Comparison of ENCODE assay signal across 8 cellular contexts in genomic region chr19:2841858-2842574, GRCh38. TPM values are rescaled to one million over a fixed set of nuclear protein-coding genes. Genes with fewer than 3 reads are reported as not detected.
A peak's percentile ranks its signal among the peaks of the same experiment; 100 is the strongest.
DNase-seq lines count a peak whose midpoint lies in the region; ATAC-seq and TF ChIP-seq lines count a peak whose summit lies in the region.

No MANE protein-coding gene starts in this region.

- DNase-seq in AG08396 (ENCODE audit: low spot score): peak; percentile 43
- DNase-seq in SK-N-MC (ENCODE audit: low read depth, low spot score): no peak
- DNase-seq in fibroblast of villous mesenchyme (ENCODE audit: low read depth): no peak
- DNase-seq in psoas muscle: no peak
- DNase-seq in effector CD8-positive, alpha-beta T cell (lab: John Stamatoyannopoulos, UW): no peak
- no peak for DNase-seq in NCI-H510A (lab: John Stamatoyannopoulos, UW)
- DNase-seq in NCI-H2081 (lab: John Stamatoyannopoulos, UW): no peak

- no peak for TF ChIP-seq CTCF in fibroblast of villous mesenchyme (IDR thresholded peaks at IDR 0.05; ENCODE audit: insufficient read depth, low read depth, low read length)
- no peak for TF ChIP-seq CTCF in psoas muscle (IDR thresholded peaks at IDR 0.05)

- intact Hi-C loops in psoas muscle (cut with DNase I): loop anchor here (5.0 to 10.0 kb wide), 2 partner anchors 100 to 103 kb away; partner anchors contain the start of gene ZNF77 (in 2 of the 2)

- 1 to 2% (median 2%) methylated on average over 38 to 62 of the region's 62 CpGs for WGBS in psoas muscle, 3 donors

- peak; percentile 15 for ATAC-seq in GM21381 (IDR thresholded peaks at IDR 0.05; ENCODE audit: unreplicated experiment)
- no peak for ATAC-seq in psoas muscle

- peaks cover 0 to 1% (median 0%) of the 10 kb centered on the region in 3 donors for H3K27me3 ChIP-seq in psoas muscle (ENCODE audit: insufficient read depth in 3 of 3, low read length in 2 of 3)

- H3K4me3 ChIP-seq in SK-N-MC (peak overlapping the region; percentile 88), fibroblast of villous mesenchyme (ENCODE audit: low read depth, low read length) (peak overlapping the region; percentile 80), psoas muscle (peak overlapping the region; percentile 96)

- H3K27ac ChIP-seq in SK-N-MC (no peak overlapping the region), psoas muscle (peak overlapping the region; percentile 93)

- H3K9me3 ChIP-seq in SK-N-MC (ENCODE audit: low read depth, low read length) (peaks cover 9% of the 10 kb centered on the region; the same call in 1 of the 2 replicates), psoas muscle (peaks cover 16% of the 10 kb centered on the region)

- H3K4me1 ChIP-seq in psoas muscle: peaks cover 17% of the 10 kb centered on the region

- H3K36me3 ChIP-seq in SK-N-MC (ENCODE audit: insufficient read depth, low read length) (peaks cover 7% of the 10 kb centered on the region), psoas muscle (ENCODE audit: insufficient read depth in 1 of 2, low read depth in 1 of 2) (no peaks in the 10 kb centered on the region)

- H3K9ac ChIP-seq in SK-N-MC (ENCODE audit: insufficient read length): peak overlapping the region; percentile 73

RNA-seq across cellular contexts. Expression of gene ZNF555, which starts 0.7 kb away (rescaled TPM):
- total RNA-seq in fibroblast of villous mesenchyme (4.8 and 6.0 TPM in 2 replicates), psoas muscle (10 to 100 TPM in 2 of 4 donors, 1 to 10 TPM in 2; 2.9 to 16.0 (median 8.5) TPM)
- polyA plus RNA-seq in psoas muscle: 1 to 10 TPM; 1.7 to 2.4 (median 1.9) TPM

RNA-seq across cellular contexts. Expression of gene ZNF554, which starts 22.3 kb away (rescaled TPM):
- 3.2 and 3.5 TPM in 2 replicates for total RNA-seq in fibroblast of villous mesenchyme
- total RNA-seq in psoas muscle: 1 to 10 TPM; 3.5 to 6.5 (median 4.5) TPM
- 1 to 10 TPM; 1.8 to 5.2 (median 3.6) TPM for polyA plus RNA-seq in psoas muscle

RNA-seq across cellular contexts. Expression of gene ZNF556, which starts 25.1 kb away (rescaled TPM):
- total RNA-seq in fibroblast of villous mesenchyme (0.32 and 0.86 TPM in 2 replicates), psoas muscle (10 to 100 TPM in 2 of 4 donors, under 1 TPM in 2; 0.57 to 15.6 (median 5.8) TPM)
- polyA plus RNA-seq in psoas muscle: 1 to 10 TPM in 1 of 3 donors, under 1 TPM in 2; 0.24 to 7.7 (median 0.69) TPM

RNA-seq across cellular contexts. Expression of gene THOP1, which starts 56.7 kb away (rescaled TPM):
- total RNA-seq in fibroblast of villous mesenchyme (65.7 and 72.5 TPM in 2 replicates), psoas muscle (10 to 100 TPM; 46.0 to 60.2 (median 55.9) TPM)
- polyA plus RNA-seq in psoas muscle: 10 to 100 TPM; 58.3 to 92.2 (median 85.9) TPM

RNA-seq across cellular contexts. Expression of gene ZNF57, which starts 58.7 kb away (rescaled TPM):
- total RNA-seq in fibroblast of villous mesenchyme: 3.9 and 6.0 TPM in 2 replicates
- 1 to 10 TPM; 1.0 to 1.7 (median 1.3) TPM for total RNA-seq in psoas muscle
- 1 to 10 TPM in 1 of 3 donors, under 1 TPM in 2; 0.65 to 1.9 (median 0.77) TPM for polyA plus RNA-seq in psoas muscle
